ENCODE assay signal across 1 cellular context in the genomic region with DNA sequence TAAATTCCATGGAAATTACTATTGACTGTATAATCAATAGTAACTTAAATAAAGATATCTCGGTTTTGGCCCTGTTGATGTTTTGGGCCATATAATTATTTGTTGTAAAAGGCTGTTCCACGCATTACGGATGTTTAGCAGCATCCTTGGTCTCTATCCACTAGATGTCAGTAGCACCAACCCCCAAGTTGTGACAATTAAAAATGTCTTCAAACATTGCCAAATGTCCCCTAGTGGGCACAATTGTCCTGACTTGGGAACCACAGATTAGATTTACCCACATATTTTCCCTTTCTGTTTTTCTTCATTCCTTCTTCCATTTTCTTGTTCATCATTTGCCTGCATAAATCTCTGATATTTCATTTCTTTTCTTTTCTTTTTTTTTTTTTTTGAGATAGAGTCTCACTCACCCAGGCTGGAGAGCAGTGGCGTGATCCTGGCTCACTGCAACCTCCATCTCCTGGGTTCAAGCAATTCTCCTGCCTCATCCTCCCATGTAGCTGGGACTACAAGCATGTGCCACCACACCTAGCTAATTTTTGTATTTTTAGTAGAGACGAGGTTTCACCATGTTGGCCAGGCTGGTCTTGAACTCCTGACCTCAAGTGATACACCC.
A peak's percentile ranks its signal among the peaks of the same experiment; 100 is the strongest.
TF ChIP-seq lines count a peak whose summit lies in the region.

No MANE protein-coding gene starts in this region.

TF ChIP-seq in IMR-90, 13 proteins besides CTCF, POLR2A, EP300 and RAD21:
- no peak for TF ChIP-seq MAFK (IDR thresholded peaks at IDR 0.05; ENCODE audit: low read depth, low read length)
- TF ChIP-seq SMC3 (IDR thresholded peaks at IDR 0.05; ENCODE audit: low read depth, low read length): peak; percentile 29
TF ChIP-seq in IMR-90: peak in this region for 1.
